Comparison of ENCODE assay signal across 14 cellular contexts in the genomic region with DNA sequence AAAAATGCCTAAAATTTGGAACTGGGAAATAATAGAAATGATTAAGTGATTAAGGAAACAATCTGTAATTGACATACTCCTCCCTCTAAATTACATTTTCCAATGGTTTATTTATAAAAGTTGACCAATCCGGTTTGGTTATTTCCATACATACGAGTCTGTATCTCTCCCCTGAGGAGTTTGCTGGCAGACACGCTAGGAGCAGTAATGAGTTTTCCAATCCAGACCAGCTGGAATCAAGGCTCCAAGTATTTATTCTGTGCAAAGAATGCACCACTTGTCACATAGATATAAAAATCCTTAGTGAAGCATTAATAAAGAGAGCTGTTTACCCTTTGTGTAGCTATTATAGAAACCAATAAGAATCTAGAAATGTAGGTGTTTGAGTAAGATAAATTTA.
"Had no signal": no experiment of that assay in that cellular context is flagged by ENCODE, and none has a peak within 500 bp of the region (broad histone marks: within the 10 kb centered on the region; RNA-seq: fewer than 3 reads in every experiment).

No MANE protein-coding gene starts in this region.

- H3K36me3 ChIP-seq: neutrophil, tibial nerve, vagina had no signal

- H3K9me3 ChIP-seq: neutrophil, tibial nerve, vagina had no signal

- H3K4me1 Mint-ChIP-seq: activated CD4-positive, alpha-beta T cell treated with anti-CD3 and anti-CD28 coated beads, Interleukin-2, amount 10 ng/mL, durations not matched to agents 24 days and 14 days; naive B cell had no signal

- DNase-seq: activated CD4-positive, alpha-beta T cell treated with anti-CD3 and anti-CD28 coated beads, Interleukin-2, amount 10 ng/mL, durations not matched to agents 24 days and 14 days; activated naive CD4-positive, alpha-beta T cell; caudate nucleus; effector CD4-positive, alpha-beta T cell; midbrain; naive B cell had no signal

- H3K27me3 ChIP-seq: tibial nerve, vagina had no signal

- H3K4me1 ChIP-seq: vagina had no signal

- H3K9me3 Mint-ChIP-seq: activated T-helper 1 cell treated with anti-CD3 and anti-CD28 coated beads, Interleukin-12 subunit alpha, Interleukin-12 subunit beta, Interleukin-2, Interleukin-4 antibody, amounts not matched to agents 30 ng/mL and 10 ng/mL and 1 ng/mL, durations not matched to agents 14 hours and 24 hours and 36 hours had no signal

- H3K36me3 Mint-ChIP-seq: naive B cell, WTC11 had no signal

- H3K4me3 Mint-ChIP-seq: activated CD4-positive, alpha-beta T cell treated with anti-CD3 and anti-CD28 coated beads, Interleukin-2, amount 10 ng/mL, durations not matched to agents 24 days and 14 days; activated T-helper 1 cell treated with anti-CD3 and anti-CD28 coated beads, Interleukin-12 subunit alpha, Interleukin-12 subunit beta, Interleukin-2, Interleukin-4 antibody, amounts not matched to agents 30 ng/mL and 10 ng/mL and 1 ng/mL, durations not matched to agents 14 hours and 24 hours and 36 hours; naive B cell; WTC11 had no signal

- ATAC-seq: WTC11 had no signal

- H3K27ac ChIP-seq: coronary artery, neutrophil, tibial nerve, vagina had no signal

- H3K4me3 ChIP-seq: coronary artery, lung, smooth muscle cell, tibial nerve, vagina had no signal

- H3K27ac Mint-ChIP-seq: activated CD4-positive, alpha-beta T cell treated with anti-CD3 and anti-CD28 coated beads, Interleukin-2, amount 10 ng/mL, durations not matched to agents 24 days and 14 days; activated T-helper 1 cell treated with anti-CD3 and anti-CD28 coated beads, Interleukin-12 subunit alpha, Interleukin-12 subunit beta, Interleukin-2, Interleukin-4 antibody, amounts not matched to agents 30 ng/mL and 10 ng/mL and 1 ng/mL, durations not matched to agents 14 hours and 24 hours and 36 hours; naive B cell; WTC11 had no signal
